ENCODE assay signal across 18 cellular contexts in genomic region chr20:12975833-12976608, GRCh38. TPM values are rescaled to one million over a fixed set of nuclear protein-coding genes. Genes with fewer than 3 reads are reported as not detected.
DNase-seq lines count a peak whose midpoint lies in the region; ATAC-seq, FAIRE-seq and TF ChIP-seq lines count a peak whose summit lies in the region.
"Had no signal": no experiment of that assay in that cellular context is flagged by ENCODE, and none has a peak within 500 bp of the region (broad histone marks: within the 10 kb centered on the region; RNA-seq: fewer than 3 reads in every experiment).

No MANE protein-coding gene starts in this region.

- H3K27me3 Mint-ChIP-seq in type B pancreatic cell = no peaks in the 10 kb centered on the region

- no peaks in the 10 kb centered on the region for H3F3A ChIP-seq in smooth muscle cell (ENCODE audit: low read depth)

- H3K79me2 ChIP-seq in HepG2 (ENCODE audit: insufficient read depth, low read length) (no peaks in the 10 kb centered on the region), smooth muscle cell (ENCODE audit: low read depth) (no peaks in the 10 kb centered on the region)

- DNase-seq in HepG2 (ENCODE audit: low spot score) (no peak), right lobe of liver (no peak), left lung (no peak), smooth muscle cell (lab: John Stamatoyannopoulos, UW; ENCODE audit: unreplicated experiment) (no peak), NCI-H146 (lab: John Stamatoyannopoulos, UW) (no peak), type B pancreatic cell (ENCODE audit: extremely low spot score, unreplicated experiment) (no peak)
- DNase-seq: 8988T; CD4-positive, alpha-beta memory T cell; DMS153; DMS79; GDM1; H9 had no signal

- TF ChIP-seq CTCF in HepG2 (CRISPR knock-in tag; IDR thresholded peaks at IDR 0.05) (no peak), right lobe of liver (IDR thresholded peaks at IDR 0.05) (no peak), left lung (IDR thresholded peaks at IDR 0.05) (no peak), smooth muscle cell (IDR thresholded peaks at IDR 0.05; ENCODE audit: borderline replicate concordance, insufficient read depth, poor library complexity, severe bottlenecking) (no peak), type B pancreatic cell (conservative IDR thresholded peaks at IDR 0.05) (no peak)

- H3K36me3 ChIP-seq in HepG2 (replicated peaks in 1 of 2; ENCODE audit: control insufficient read depth in 1 of 2, insufficient read depth in 2 of 2, low read length in 2 of 2) (no peaks in the 10 kb centered on the region), right lobe of liver (no peaks in the 10 kb centered on the region), left lung (no peaks in the 10 kb centered on the region), smooth muscle cell (ENCODE audit: low read depth) (no peaks in the 10 kb centered on the region)
- H3K36me3 ChIP-seq: BLaER1 had no signal

- no peak overlapping the region for H3K4me3 Mint-ChIP-seq in type B pancreatic cell
- H3K4me3 Mint-ChIP-seq: CD14-positive monocyte; CD4-positive, alpha-beta memory T cell; H9 had no signal

- H3K9ac ChIP-seq in HepG2 (ENCODE audit: insufficient read depth, low read depth, low read length) (peak overlapping the region; percentile 57), smooth muscle cell (ENCODE audit: low read depth) (no peak overlapping the region)
- H3K9ac ChIP-seq: BLaER1 had no signal

- POLR2A ChIA-PET in HepG2 (lab: Yijun Ruan, JAX) = interaction anchor here (0.8 to 3.1 kb wide), 16 partner anchors 33 to 268 kb away, joined by 3 to 36 read pairs (median 8); partner anchors contain the start of gene SPTLC3

- peak overlapping the region; percentile 84 for H3K4me2 ChIP-seq in HepG2 (ENCODE audit: low read depth, low read length)
- no peak overlapping the region for H3K4me2 ChIP-seq in smooth muscle cell
- H3K4me2 ChIP-seq: BLaER1 had no signal

- H3K9me3 Mint-ChIP-seq in type B pancreatic cell = no peaks in the 10 kb centered on the region
- H3K9me3 Mint-ChIP-seq: CD14-positive monocyte, H9 had no signal

- TF ChIP-seq POLR2A in HepG2 (IDR thresholded peaks at IDR 0.05; ENCODE audit: insufficient read depth in 1 of 2, low read depth in 2 of 2, low read length in 2 of 2) (no peak), right lobe of liver (IDR thresholded peaks at IDR 0.05) (no peak)

- TF ChIP-seq EP300 in HepG2 (IDR thresholded peaks at IDR 0.05; ENCODE audit: low read depth in 2 of 2, low read length in 2 of 2) (no peak), HepG2 (CRISPR knock-in tag; IDR thresholded peaks at IDR 0.05; ENCODE audit: borderline replicate concordance) (no peak)

- H3K9me3 ChIP-seq in HepG2 (ENCODE audit: low read length) (peaks cover 8% of the 10 kb centered on the region), right lobe of liver (no peaks in the 10 kb centered on the region), left lung (no peaks in the 10 kb centered on the region), smooth muscle cell (replicated peaks; ENCODE audit: low read depth) (no peaks in the 10 kb centered on the region)
- H3K9me3 ChIP-seq: BLaER1 had no signal

- no peak overlapping the region for H3K27ac Mint-ChIP-seq in type B pancreatic cell
- H3K27ac Mint-ChIP-seq: CD14-positive monocyte; CD4-positive, alpha-beta memory T cell had no signal

- in situ Hi-C loops in HepG2 (cut with HindIII; ENCODE audit: extremely low pct_ligation_motif_present, low pct_unique_long_range_greater_than_20kb) = loop anchor here (5.0 to 10.0 kb wide), 2 partner anchors 126 to 809 kb away; partner anchors contain the start of genes ESF1 and NDUFAF5

- H3K4me1 ChIP-seq in HepG2 (ENCODE audit: insufficient read depth, low read length) (peaks cover 64% of the 10 kb centered on the region), right lobe of liver (peaks cover 0 to 27% (median 12%) of the 10 kb centered on the region in 4 donors), left lung (no peaks in the 10 kb centered on the region), smooth muscle cell (ENCODE audit: low read depth) (no peaks in the 10 kb centered on the region)
- H3K4me1 ChIP-seq: BLaER1 had no signal

- no peaks in the 10 kb centered on the region for H3K27me3 ChIP-seq in HepG2 (ENCODE audit: control insufficient read depth in 1 of 2, insufficient read depth in 2 of 2, low read length in 2 of 2)
- no peaks in the 10 kb centered on the region for H3K27me3 ChIP-seq in right lobe of liver
- no peaks in the 10 kb centered on the region for H3K27me3 ChIP-seq in left lung
- no peaks in the 10 kb centered on the region for H3K27me3 ChIP-seq in smooth muscle cell (ENCODE audit: low read depth)
- H3K27me3 ChIP-seq: BLaER1 had no signal

- CTCF ChIA-PET in HepG2 (lab: Yijun Ruan, JAX; ENCODE audit: low intra/inter-chr PET ratio, low total read pairs) = no interaction called here

- FAIRE-seq in HepG2 (lab: Jason Lieb, UNC) = no peak
- FAIRE-seq: GM12892, GM18507, H1 had no signal

- WGBS in HepG2 (ENCODE audit: low lambda C conversion rate) = 85% methylated on average over 4 of the region's 4 CpGs
- WGBS in right lobe of liver (ENCODE audit: insufficient coverage, low coverage, low lambda C conversion rate, missing lambda C conversion rate) = 92% methylated on average over 3 of the region's 4 CpGs
- WGBS in smooth muscle cell (ENCODE audit: low lambda C conversion rate) = 90% methylated on average over 4 of the region's 4 CpGs

- H3K4me3 ChIP-seq in HepG2 (replicated peaks in 1 of 3; ENCODE audit: insufficient read depth in 1 of 3, low read depth in 2 of 3, low read length in 3 of 3) (peak overlapping the region in 2 of 3 experiments; percentile 40 to 43; a peak in 2 of 6 replicates), right lobe of liver (no peak overlapping the region), left lung (no peak overlapping the region), smooth muscle cell (no peak overlapping the region)
- H3K4me3 ChIP-seq: BLaER1 had no signal

- no peaks in the 10 kb centered on the region for H4K20me1 ChIP-seq in HepG2 (ENCODE audit: insufficient read depth, low read length)
- no peaks in the 10 kb centered on the region for H4K20me1 ChIP-seq in smooth muscle cell (ENCODE audit: low read depth)
- H4K20me1 ChIP-seq: BLaER1 had no signal

- peak overlapping the region; percentile 50 for H2AFZ ChIP-seq in HepG2 (ENCODE audit: low read length)
- peak overlapping the region; percentile 51 for H2AFZ ChIP-seq in smooth muscle cell (ENCODE audit: low read depth)

- no TSS peak for BruUV-seq in HepG2 (replicated peaks; lab: Mats Ljungman, UMichigan)

- intact Hi-C loops in HepG2 (cut with micrococcal nuclease; ENCODE audit: unreplicated experiment) = no loop called here
- intact Hi-C loops in right lobe of liver (cut with DNase I) = no loop called here
- intact Hi-C loops in left lung (cut with DNase I) = no loop called here

- peaks cover 12% of the 10 kb centered on the region for H3K4me1 Mint-ChIP-seq in type B pancreatic cell (ENCODE audit: unreplicated experiment)
- H3K4me1 Mint-ChIP-seq: CD14-positive monocyte; CD4-positive, alpha-beta memory T cell had no signal

- H3K27ac ChIP-seq in HepG2 (ENCODE audit: extremely low read length, insufficient read depth, low read length) (peak overlapping the region; percentile 80), right lobe of liver (peak overlapping the region in 1 of 3 donors; percentile 36), left lung (no peak overlapping the region), smooth muscle cell (ENCODE audit: low read depth) (no peak overlapping the region)
- H3K27ac ChIP-seq: BLaER1 had no signal

- no peak for TF ChIP-seq RAD21 in HepG2 (CRISPR knock-in tag; IDR thresholded peaks at IDR 0.05)

- no peaks in the 10 kb centered on the region for H3K36me3 Mint-ChIP-seq in type B pancreatic cell
- H3K36me3 Mint-ChIP-seq: CD14-positive monocyte; CD4-positive, alpha-beta memory T cell had no signal

- no peak for ATAC-seq in HepG2
- no peak for ATAC-seq in right lobe of liver
- peak; percentile 37 for ATAC-seq in left lung
- ATAC-seq in GM21528 (IDR thresholded peaks at IDR 0.05; ENCODE audit: low FRiP score, unreplicated experiment) = no peak

RNA-seq across cellular contexts. Expression of gene SPTLC3, which starts 32.8 kb away (rescaled TPM):
- 83.7 and 95.6 TPM in 2 replicates for total RNA-seq in HepG2 (2016; rRNA removed; fragmentation: Illumina TruSeq; extraction: Trizol)
- total RNA-seq in HepG2 (2016; cell fraction: cytosol; rRNA removed; fragmentation: Illumina TruSeq; extraction: Trizol; ENCODE audit: low read depth) = 5.7 and 7.4 TPM in 2 replicates
- 84.1 and 87.4 TPM in 2 replicates for total RNA-seq in HepG2 (2016; cell fraction: insoluble cytoplasmic fraction; rRNA removed; fragmentation: Illumina TruSeq; extraction: Trizol)
- 27.3 and 28.3 TPM in 2 replicates for total RNA-seq in HepG2 (2016; cell fraction: membrane; rRNA removed; fragmentation: Illumina TruSeq; extraction: Trizol)
- 151 and 157 TPM in 2 replicates for total RNA-seq in HepG2 (2016; cell fraction: nucleus; rRNA removed; fragmentation: Illumina TruSeq; extraction: Trizol)
- polyA plus RNA-seq in HepG2 (2011; rRNA removed) = 13.0 and 20.5 TPM in 2 replicates
- 8.5 and 11.9 TPM in 2 replicates for polyA plus RNA-seq in HepG2 (2011; cell fraction: cytosol; rRNA removed)
- 9.9 and 12.6 TPM in 2 replicates for polyA plus RNA-seq in HepG2 (2011; cell fraction: nucleus; rRNA removed)
- polyA plus RNA-seq in HepG2 (2012) = 18.7 and 45.9 TPM in 2 replicates
- polyA plus RNA-seq in HepG2 (2016; cell fraction: cytosol; fragmentation: Illumina TruSeq; extraction: Trizol; ENCODE audit: low read depth) = 3.5 and 3.8 TPM in 2 replicates
- 37.0 and 39.6 TPM in 2 replicates for polyA plus RNA-seq in HepG2 (2016; cell fraction: insoluble cytoplasmic fraction; fragmentation: Illumina TruSeq; extraction: Trizol; ENCODE audit: low read depth)
- 8.8 and 10.3 TPM in 2 replicates for polyA plus RNA-seq in HepG2 (2016; cell fraction: membrane; fragmentation: Illumina TruSeq; extraction: Trizol; ENCODE audit: low read depth)
- polyA plus RNA-seq in HepG2 (2016; cell fraction: nucleus; fragmentation: Illumina TruSeq; extraction: Trizol; ENCODE audit: insufficient read depth, low read depth) = 45.3 and 58.4 TPM in 2 replicates
- 0.09 and 18.0 TPM in 2 replicates for polyA minus RNA-seq in HepG2 (2011; rRNA and poly(A)+ RNA removed; ENCODE audit: low replicate concordance)
- 14.0 and 19.8 TPM in 2 replicates for polyA minus RNA-seq in HepG2 (2011; cell fraction: cytosol; rRNA and poly(A)+ RNA removed)
- 91.3 and 96.6 TPM in 2 replicates for polyA minus RNA-seq in HepG2 (2011; cell fraction: nucleus; rRNA and poly(A)+ RNA removed)
- 10 to 100 TPM; 16.4 to 25.6 (median 24.8) TPM for total RNA-seq in right lobe of liver
- total RNA-seq in left lung = 10 to 100 TPM; 20.7 to 25.0 TPM
- 6.2 and 34.9 TPM in 2 replicates for total RNA-seq in smooth muscle cell
- polyA plus RNA-seq in smooth muscle cell = 2.5 and 5.3 TPM in 2 replicates
- total RNA-seq in type B pancreatic cell (ENCODE audit: low replicate concordance) = 10.6 and 34.2 TPM in 2 replicates
- polyA plus RNA-seq: CD14-positive monocyte had no signal

Comparison
In these comparisons a context has a peak if more than half of its experiments do, and no peak if none do; other contexts are left out.
1. H3K4me3 ChIP-seq: peak in HepG2 (2 of 3); none in right lobe of liver (0 of 3), left lung (0 of 2) and smooth muscle cell (single experiment).